8 cellular contexts compared by ENCODE assay signal in the genomic region with DNA sequence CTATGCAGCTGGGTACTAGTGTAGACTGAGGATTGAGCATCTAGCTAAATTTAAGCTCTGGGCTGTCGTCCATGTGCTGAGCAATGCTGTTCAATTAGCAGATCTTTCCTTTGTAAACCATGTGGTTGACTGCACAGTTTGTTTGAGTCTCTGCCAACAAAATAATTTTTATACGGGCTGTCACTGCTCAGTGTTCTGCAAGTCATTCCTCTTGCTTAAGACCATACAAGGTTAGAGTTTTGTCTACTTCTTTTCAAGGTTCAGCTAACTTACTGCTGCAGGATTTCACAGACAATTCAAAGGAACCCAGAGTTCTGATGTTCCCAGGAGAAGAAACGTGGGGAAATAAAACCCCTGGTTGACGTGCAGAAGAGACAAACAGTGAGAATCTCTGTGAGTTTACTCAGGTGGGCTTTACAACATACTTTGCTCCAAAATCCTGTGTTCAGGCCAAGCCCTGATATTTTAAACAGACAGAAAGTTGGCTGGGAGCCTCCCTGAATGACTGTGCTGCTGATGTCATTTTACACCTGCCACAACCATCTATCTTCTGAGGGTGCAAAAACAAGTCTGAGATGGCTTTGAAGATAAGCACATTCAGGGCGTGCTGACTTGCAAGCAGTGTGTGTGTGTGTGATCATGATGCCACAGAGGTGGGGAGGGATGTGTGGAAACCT.
DNase-seq lines count a peak whose midpoint lies in the region; ATAC-seq, FAIRE-seq and TF ChIP-seq lines count a peak whose summit lies in the region.

No MANE protein-coding gene starts in this region.

- CTCF ChIA-PET in CD4-positive, alpha-beta T cell (lab: Charles Lee), result no interaction called here

- no peak for TF ChIP-seq POLR2A in body of pancreas (IDR thresholded peaks at IDR 0.05)
- TF ChIP-seq POLR2A in GM18505 (IDR thresholded peaks at IDR 0.05; ENCODE audit: borderline replicate concordance, extremely low read depth, insufficient read depth, insufficient read length), result no peak

- no peak overlapping the region for H3K4me3 Mint-ChIP-seq in CD4-positive, alpha-beta T cell

- no peaks in the 10 kb centered on the region for H3K9me3 Mint-ChIP-seq in CD4-positive, alpha-beta T cell

- TF ChIP-seq CTCF in CD4-positive, alpha-beta T cell (IDR thresholded peaks at IDR 0.05), result no peak
- TF ChIP-seq CTCF in body of pancreas (IDR thresholded peaks at IDR 0.05) (no peak), kidney (IDR thresholded peaks at IDR 0.05; ENCODE audit: borderline replicate concordance, extremely low read depth, insufficient read depth) (no peak)

- H3K4me1 Mint-ChIP-seq in CD4-positive, alpha-beta T cell (ENCODE audit: low read depth), result peaks cover 13% of the 10 kb centered on the region

- no peaks in the 10 kb centered on the region for H3K27me3 ChIP-seq in CD4-positive, alpha-beta T cell (ENCODE audit: control insufficient read depth, insufficient read depth, low read length)
- H3K27me3 ChIP-seq in MG63 (no peaks in the 10 kb centered on the region), body of pancreas (no peaks in the 10 kb centered on the region), thymus (ENCODE audit: control insufficient read depth, insufficient read depth) (no peaks in the 10 kb centered on the region)

- peaks cover 18% of the 10 kb centered on the region for H3K27me3 Mint-ChIP-seq in CD4-positive, alpha-beta T cell

- POLR2A ChIA-PET in CD4-positive, alpha-beta T cell (lab: Charles Lee), result no interaction called here

- DNase-seq in CD4-positive, alpha-beta T cell, result peak in 1 of 10 experiments; percentile 1
- peak; percentile 79 for DNase-seq in MG63
- DNase-seq in body of pancreas, result peak; percentile 66 to 74 (median 68)
- no peak for DNase-seq in kidney
- DNase-seq in germinal center (ENCODE audit: low spot score), result no peak
- DNase-seq in NCI-H524 treated with DMSO at 0.1 percent for 48 hours (lab: John Stamatoyannopoulos, UW), result no peak

- intact Hi-C loops in CD4-positive, alpha-beta T cell (cut with DNase I, micrococcal nuclease), result no loop called here
- intact Hi-C loops in body of pancreas (cut with DNase I), result no loop called here
- intact Hi-C loops in kidney (cut with DNase I), result no loop called here

- peak; percentile 90 for FAIRE-seq in kidney (lab: Jason Lieb, UNC)

- H3K4me1 ChIP-seq in body of pancreas, result peaks cover 27% of the 10 kb centered on the region
- peaks cover 7 to 9% of the 10 kb centered on the region in 2 donors for H3K4me1 ChIP-seq in kidney (ENCODE audit: control insufficient read depth in 1 of 2, insufficient read depth in 1 of 2, low read depth in 1 of 2, low read length in 2 of 2)
- peaks cover 46% of the 10 kb centered on the region for H3K4me1 ChIP-seq in thymus (ENCODE audit: control insufficient read depth, insufficient read depth, low read length)

- no peak overlapping the region for H3K9ac ChIP-seq in kidney (ENCODE audit: low read length in 2 of 2)

- H3K36me3 ChIP-seq in MG63 (no peaks in the 10 kb centered on the region), body of pancreas (replicated peaks in 1 of 2; ENCODE audit: insufficient read depth in 1 of 2, low read depth in 2 of 2) (no peaks in the 10 kb centered on the region), kidney (ENCODE audit: control insufficient read depth in 1 of 2, insufficient read depth in 2 of 2, low read length in 2 of 2) (no peaks in the 10 kb centered on the region), thymus (ENCODE audit: control insufficient read depth, insufficient read depth) (no peaks in the 10 kb centered on the region)

- no peak overlapping the region for H3K27ac Mint-ChIP-seq in CD4-positive, alpha-beta T cell

- peak; percentile 87 for ATAC-seq in CD4-positive, alpha-beta T cell (ENCODE audit: poor library complexity)
- ATAC-seq in body of pancreas (peak; percentile 84), GM18505 (IDR thresholded peaks at IDR 0.05; ENCODE audit: unreplicated experiment) (no peak)

- H3K9me3 ChIP-seq in CD4-positive, alpha-beta T cell (ENCODE audit: control insufficient read depth, low read length), result no peaks in the 10 kb centered on the region
- no peaks in the 10 kb centered on the region for H3K9me3 ChIP-seq in MG63
- no peaks in the 10 kb centered on the region for H3K9me3 ChIP-seq in body of pancreas
- H3K9me3 ChIP-seq in kidney (ENCODE audit: control insufficient read depth in 1 of 2, low read length in 2 of 2), result no peaks in the 10 kb centered on the region
- H3K9me3 ChIP-seq in thymus (ENCODE audit: control insufficient read depth), result no peaks in the 10 kb centered on the region

- no peak overlapping the region for H3K4me3 ChIP-seq in MG63
- no peak overlapping the region for H3K4me3 ChIP-seq in body of pancreas
- H3K4me3 ChIP-seq in kidney (ENCODE audit: low read length in 2 of 2), result no peak overlapping the region
- H3K4me3 ChIP-seq in thymus (ENCODE audit: low read length), result no peak overlapping the region

- WGBS in body of pancreas, 2 donors, result 0 to 2% methylated on average over 5 of the region's 5 CpGs
- 3% methylated on average over 5 of the region's 5 CpGs for WGBS in thymus

- no peak overlapping the region for H3K27ac ChIP-seq in CD4-positive, alpha-beta T cell (ENCODE audit: low read depth, low read length)
- H3K27ac ChIP-seq in body of pancreas (peak overlapping the region; percentile 62 to 80 (median 72)), kidney (ENCODE audit: low read depth in 2 of 2, low read length in 2 of 2) (no peak overlapping the region), thymus (ENCODE audit: low read depth) (peak overlapping the region; percentile 86)

- H3K36me3 Mint-ChIP-seq in CD4-positive, alpha-beta T cell (ENCODE audit: low read depth), result no peaks in the 10 kb centered on the region

Comparison
In these comparisons a context has a peak if more than half of its experiments do, and no peak if none do; other contexts are left out.
1. DNase-seq: peak in MG63 (single experiment) and body of pancreas (4 of 4); none in kidney (single experiment), germinal center (single experiment) and NCI-H524 treated with DMSO at 0.1 percent for 48 hours (single experiment).
2. H3K27ac ChIP-seq: peak in body of pancreas (4 of 4) and thymus (single experiment); none in CD4-positive, alpha-beta T cell (single experiment) and kidney (0 of 2).